Comparison of ENCODE assay signal across 25 cellular contexts in genomic region chr11:7516488-7516887, GRCh38. TPM values are rescaled to one million over a fixed set of nuclear protein-coding genes. Genes with fewer than 3 reads are reported as not detected.
DNase-seq lines count a peak whose midpoint lies in the region; ATAC-seq and TF ChIP-seq lines count a peak whose summit lies in the region.
"Had no signal": no experiment of that assay in that cellular context is flagged by ENCODE, and none has a peak within 500 bp of the region (broad histone marks: within the 10 kb centered on the region; RNA-seq: fewer than 3 reads in every experiment).

No MANE protein-coding gene starts in this region.

- POLR2A ChIA-PET in activated CD4-positive, alpha-beta T cell treated with anti-CD3 and anti-CD28 coated beads, Interleukin-2, amount 10 ng/mL, durations not matched to agents 7 days and 5 days (lab: Charles Lee): no interaction called here
- POLR2A ChIA-PET in activated CD8-positive, alpha-beta T cell treated with anti-CD3 and anti-CD28 coated beads, Interleukin-2, amount 10 ng/mL, durations not matched to agents 7 days and 5 days (lab: Charles Lee): no interaction called here
- POLR2A ChIA-PET in naive thymus-derived CD8-positive, alpha-beta T cell (lab: Charles Lee): interaction anchor here (0.7 to 8.7 kb wide), 4 partner anchors 7 to 63 kb away, joined by 3 to 55 read pairs (median 7); no protein-coding TSS in a partner anchor
- POLR2A ChIA-PET in WTC11 (lab: Charles Lee): no interaction called here

- TF ChIP-seq CTCF in NB4 (IDR thresholded peaks at IDR 0.05; ENCODE audit: low read depth, low read length) (no peak), WTC11 (IDR thresholded peaks at IDR 0.05) (no peak)

- H3K36me3 Mint-ChIP-seq in activated CD4-positive, alpha-beta T cell treated with anti-CD3 and anti-CD28 coated beads, Interleukin-2, amount 10 ng/mL, durations not matched to agents 7 days and 5 days (ENCODE audit: low read depth): peaks cover 26% of the 10 kb centered on the region
- H3K36me3 Mint-ChIP-seq in activated CD8-positive, alpha-beta T cell treated with anti-CD3 and anti-CD28 coated beads, Interleukin-2, amount 10 ng/mL, durations not matched to agents 7 days and 5 days (ENCODE audit: low read depth): no peaks in the 10 kb centered on the region
- H3K36me3 Mint-ChIP-seq in naive thymus-derived CD8-positive, alpha-beta T cell: peaks cover 0 to 4% (median 3%) of the 10 kb centered on the region in 3 donors
- H3K36me3 Mint-ChIP-seq in WTC11: no peaks in the 10 kb centered on the region

- H3K27ac Mint-ChIP-seq in activated CD4-positive, alpha-beta T cell treated with anti-CD3 and anti-CD28 coated beads, Interleukin-2, amount 10 ng/mL, durations not matched to agents 7 days and 5 days: peak overlapping the region; percentile 4
- H3K27ac Mint-ChIP-seq in activated CD8-positive, alpha-beta T cell treated with anti-CD3 and anti-CD28 coated beads, Interleukin-2, amount 10 ng/mL, durations not matched to agents 7 days and 5 days: peak overlapping the region; percentile 48
- H3K27ac Mint-ChIP-seq in naive thymus-derived CD8-positive, alpha-beta T cell: peak overlapping the region in 9 of 10 donors; percentile 87 to 98 (median 94)
- no peak overlapping the region for H3K27ac Mint-ChIP-seq in WTC11
- H3K27ac Mint-ChIP-seq: HFFc6; T-helper 1 cell treated with Interleukin-12 subunit alpha and Interleukin-12 subunit beta and Interleukin-4 antibody, amounts not matched to agents 30 μg/mL and 1 μg/mL, for 36 hours had no signal

- ATAC-seq in activated CD8-positive, alpha-beta T cell treated with anti-CD3 and anti-CD28 coated beads, Interleukin-2, amount 10 ng/mL, durations not matched to agents 7 days and 5 days: no peak
- peak; percentile 23 to 26 for ATAC-seq in naive thymus-derived CD8-positive, alpha-beta T cell
- ATAC-seq in WTC11: no peak
- ATAC-seq: activated T-cell treated with anti-CD3 and anti-CD28 coated beads, Interleukin-2, amount 50 U/mL, for 4 hours; heart left ventricle; left lung had no signal

- H3K4me1 Mint-ChIP-seq in activated CD4-positive, alpha-beta T cell treated with anti-CD3 and anti-CD28 coated beads, Interleukin-2, amount 10 ng/mL, durations not matched to agents 7 days and 5 days: peaks cover 56% of the 10 kb centered on the region
- peaks cover 42% of the 10 kb centered on the region for H3K4me1 Mint-ChIP-seq in activated CD8-positive, alpha-beta T cell treated with anti-CD3 and anti-CD28 coated beads, Interleukin-2, amount 10 ng/mL, durations not matched to agents 7 days and 5 days (ENCODE audit: low read depth)
- H3K4me1 Mint-ChIP-seq in naive thymus-derived CD8-positive, alpha-beta T cell: peaks cover 31 to 64% (median 57%) of the 10 kb centered on the region in 4 donors
- H3K4me1 Mint-ChIP-seq in WTC11: peaks cover 34% of the 10 kb centered on the region

- CTCF ChIA-PET in activated CD4-positive, alpha-beta T cell treated with anti-CD3 and anti-CD28 coated beads, Interleukin-2, amount 10 ng/mL, durations not matched to agents 7 days and 5 days (lab: Charles Lee): no interaction called here
- CTCF ChIA-PET in activated CD8-positive, alpha-beta T cell treated with anti-CD3 and anti-CD28 coated beads, Interleukin-2, amount 10 ng/mL, durations not matched to agents 7 days and 5 days (lab: Charles Lee): no interaction called here
- CTCF ChIA-PET in WTC11 (lab: Charles Lee): interaction anchor here (1.0 to 4.3 kb wide), 2 partner anchors 12 to 141 kb away, joined by 4 to 46 read pairs; no protein-coding TSS in a partner anchor

- TF ChIP-seq POLR2A in NB4 (IDR thresholded peaks at IDR 0.05; ENCODE audit: extremely low read depth, insufficient read length): no peak

- H3K4me3 ChIP-seq in NB4 (ENCODE audit: low read depth, low read length): peak overlapping the region; percentile 79
- H3K4me3 ChIP-seq: adrenal gland, heart left ventricle, left lung, PC-9, SJSA1 had no signal

- no peak for DNase-seq in activated CD4-positive, alpha-beta T cell treated with anti-CD3 and anti-CD28 coated beads, Interleukin-2, amount 10 ng/mL, durations not matched to agents 7 days and 5 days
- DNase-seq in activated CD4-positive, alpha-beta T cell treated with anti-CD3 and anti-CD28 coated beads, Interleukin-2, amount 50 U/mL, for 48 hours: no peak
- DNase-seq in NB4 (ENCODE audit: low read depth): peak; percentile 91
- no peak for DNase-seq in activated CD8-positive, alpha-beta T cell treated with anti-CD3 and anti-CD28 coated beads, Interleukin-2, amount 10 ng/mL, durations not matched to agents 7 days and 5 days
- DNase-seq in naive thymus-derived CD8-positive, alpha-beta T cell: peak in 6 of 10 donors; percentile 19 to 83 (median 54)
- DNase-seq in NCI-H748 treated with DMSO at 0.1 percent for 48 hours (lab: John Stamatoyannopoulos, UW): no peak
- no peak for DNase-seq in WTC11 (ENCODE audit: low spot score)
- no peak for DNase-seq in NCI-H524 treated with DMSO at 0.1 percent for 48 hours (lab: John Stamatoyannopoulos, UW)
- DNase-seq: activated T-cell treated with anti-CD3 and anti-CD28 coated beads, Interleukin-2, amount 50 U/mL, for 4 hours; adrenal gland; cortex of kidney; heart left ventricle; HFFc6; IMR-90; left lung; NCI-H2171; NCI-H526; nucleus accumbens; PC-9; retina; stimulated activated CD8-positive, alpha-beta memory T cell treated with anti-CD3 and anti-CD28 coated beads, Interleukin-4, amount 100 ng/mL, for 48 hours had no signal

- H3K27me3 Mint-ChIP-seq in activated CD4-positive, alpha-beta T cell treated with anti-CD3 and anti-CD28 coated beads, Interleukin-2, amount 10 ng/mL, durations not matched to agents 7 days and 5 days: peaks cover 13% of the 10 kb centered on the region
- peaks cover 19% of the 10 kb centered on the region for H3K27me3 Mint-ChIP-seq in activated CD8-positive, alpha-beta T cell treated with anti-CD3 and anti-CD28 coated beads, Interleukin-2, amount 10 ng/mL, durations not matched to agents 7 days and 5 days (ENCODE audit: low read depth)
- H3K27me3 Mint-ChIP-seq in naive thymus-derived CD8-positive, alpha-beta T cell: peaks cover 0 to 2% (median 0%) of the 10 kb centered on the region in 5 donors
- peaks cover 25% of the 10 kb centered on the region for H3K27me3 Mint-ChIP-seq in WTC11 (ENCODE audit: low read depth)

- H3K4me3 Mint-ChIP-seq in activated CD4-positive, alpha-beta T cell treated with anti-CD3 and anti-CD28 coated beads, Interleukin-2, amount 10 ng/mL, durations not matched to agents 7 days and 5 days: no peak overlapping the region
- H3K4me3 Mint-ChIP-seq in activated CD8-positive, alpha-beta T cell treated with anti-CD3 and anti-CD28 coated beads, Interleukin-2, amount 10 ng/mL, durations not matched to agents 7 days and 5 days: no peak overlapping the region
- peak overlapping the region; percentile 23 to 97 (median 84) for H3K4me3 Mint-ChIP-seq in naive thymus-derived CD8-positive, alpha-beta T cell
- H3K4me3 Mint-ChIP-seq in WTC11: no peak overlapping the region
- H3K4me3 Mint-ChIP-seq: activated T-cell treated with anti-CD3 and anti-CD28 coated beads, Interleukin-2, amount 50 U/mL, for 4 hours; HFFc6; T-helper 1 cell treated with Interleukin-12 subunit alpha and Interleukin-12 subunit beta and Interleukin-4 antibody, amounts not matched to agents 30 μg/mL and 1 μg/mL, for 36 hours had no signal

- H3K9me3 Mint-ChIP-seq in activated CD4-positive, alpha-beta T cell treated with anti-CD3 and anti-CD28 coated beads, Interleukin-2, amount 10 ng/mL, durations not matched to agents 7 days and 5 days: peaks cover 5% of the 10 kb centered on the region
- no peaks in the 10 kb centered on the region for H3K9me3 Mint-ChIP-seq in activated CD8-positive, alpha-beta T cell treated with anti-CD3 and anti-CD28 coated beads, Interleukin-2, amount 10 ng/mL, durations not matched to agents 7 days and 5 days (ENCODE audit: insufficient read depth)
- H3K9me3 Mint-ChIP-seq in naive thymus-derived CD8-positive, alpha-beta T cell: peaks cover 0 to 11% (median 0%) of the 10 kb centered on the region in 9 donors
- H3K9me3 Mint-ChIP-seq in WTC11: no peaks in the 10 kb centered on the region; the same call in 1 of the 2 replicates
- H3K9me3 Mint-ChIP-seq: HFFc6; T-helper 1 cell treated with Interleukin-12 subunit alpha and Interleukin-12 subunit beta and Interleukin-4 antibody, amounts not matched to agents 30 μg/mL and 1 μg/mL, for 36 hours had no signal

TF ChIP-seq in WTC11, 78 proteins besides CTCF, POLR2A, EP300 and RAD21 (continues in another document):
- TF ChIP-seq E2F1 (CRISPR knock-in tag; IDR thresholded peaks at IDR 0.05): no peak

RNA-seq across cellular contexts. Expression of gene PPFIBP2, which starts 2.7 kb away (rescaled TPM):
- total RNA-seq in activated CD4-positive, alpha-beta T cell treated with anti-CD3 and anti-CD28 coated beads, Interleukin-2, amount 10 ng/mL, durations not matched to agents 7 days and 5 days: 10 to 100 TPM; 33.1 to 34.7 TPM
- total RNA-seq in activated CD8-positive, alpha-beta T cell treated with anti-CD3 and anti-CD28 coated beads, Interleukin-2, amount 10 ng/mL, durations not matched to agents 7 days and 5 days: 10 to 100 TPM; 11.2 to 12.1 TPM
- 10 to 100 TPM; 82.6 to 88.0 TPM for total RNA-seq in naive thymus-derived CD8-positive, alpha-beta T cell
- 10 to 100 TPM in 1 of 3 donors, 1 to 10 TPM in 2; 2.6 to 32.2 (median 5.6) TPM for polyA plus RNA-seq in naive thymus-derived CD8-positive, alpha-beta T cell
- total RNA-seq in WTC11 (2021): 12.5 to 21.4 TPM (median 12.9 TPM) in 3 replicates

RNA-seq across cellular contexts. Expression of gene OLFML1, which starts 31.2 kb away (rescaled TPM):
- not detected for total RNA-seq in activated CD4-positive, alpha-beta T cell treated with anti-CD3 and anti-CD28 coated beads, Interleukin-2, amount 10 ng/mL, durations not matched to agents 7 days and 5 days
- not detected for total RNA-seq in activated CD8-positive, alpha-beta T cell treated with anti-CD3 and anti-CD28 coated beads, Interleukin-2, amount 10 ng/mL, durations not matched to agents 7 days and 5 days
- total RNA-seq in naive thymus-derived CD8-positive, alpha-beta T cell: not detected
- under 1 TPM in 2 of 3 donors, not detected in 1; 0.15 to 0.22 TPM for polyA plus RNA-seq in naive thymus-derived CD8-positive, alpha-beta T cell
- 0.16 to 0.18 TPM in 2 of 3 replicates, not detected in the other for total RNA-seq in WTC11 (2021)
- total RNA-seq: A172; activated T-cell treated with anti-CD3 and anti-CD28 coated beads, Interleukin-2, amount 50 U/mL, for 4 hours; endothelial cell of umbilical vein; PC-9 had no signal
- polyA plus RNA-seq: endothelial cell of umbilical vein had no signal

Comparison
In these comparisons a context has a peak if more than half of its experiments do, and no peak if none do; other contexts are left out.
1. DNase-seq: peak in NB4 (single experiment) and naive thymus-derived CD8-positive, alpha-beta T cell (6 of 10); none in activated CD4-positive, alpha-beta T cell treated with anti-CD3 and anti-CD28 coated beads, Interleukin-2, amount 10 ng/mL, durations not matched to agents 7 days and 5 days (single experiment), activated CD4-positive, alpha-beta T cell treated with anti-CD3 and anti-CD28 coated beads, Interleukin-2, amount 50 U/mL, for 48 hours (0 of 2), activated CD8-positive, alpha-beta T cell treated with anti-CD3 and anti-CD28 coated beads, Interleukin-2, amount 10 ng/mL, durations not matched to agents 7 days and 5 days (single experiment), NCI-H748 treated with DMSO at 0.1 percent for 48 hours (single experiment), WTC11 (single experiment) and NCI-H524 treated with DMSO at 0.1 percent for 48 hours (single experiment).
2. H3K4me3 Mint-ChIP-seq: peak in naive thymus-derived CD8-positive, alpha-beta T cell (10 of 10); none in activated CD4-positive, alpha-beta T cell treated with anti-CD3 and anti-CD28 coated beads, Interleukin-2, amount 10 ng/mL, durations not matched to agents 7 days and 5 days (single experiment), activated CD8-positive, alpha-beta T cell treated with anti-CD3 and anti-CD28 coated beads, Interleukin-2, amount 10 ng/mL, durations not matched to agents 7 days and 5 days (single experiment) and WTC11 (single experiment).
3. ATAC-seq: peak in naive thymus-derived CD8-positive, alpha-beta T cell (2 of 2); none in activated CD8-positive, alpha-beta T cell treated with anti-CD3 and anti-CD28 coated beads, Interleukin-2, amount 10 ng/mL, durations not matched to agents 7 days and 5 days (single experiment) and WTC11 (single experiment).